In the genomic region with DNA sequence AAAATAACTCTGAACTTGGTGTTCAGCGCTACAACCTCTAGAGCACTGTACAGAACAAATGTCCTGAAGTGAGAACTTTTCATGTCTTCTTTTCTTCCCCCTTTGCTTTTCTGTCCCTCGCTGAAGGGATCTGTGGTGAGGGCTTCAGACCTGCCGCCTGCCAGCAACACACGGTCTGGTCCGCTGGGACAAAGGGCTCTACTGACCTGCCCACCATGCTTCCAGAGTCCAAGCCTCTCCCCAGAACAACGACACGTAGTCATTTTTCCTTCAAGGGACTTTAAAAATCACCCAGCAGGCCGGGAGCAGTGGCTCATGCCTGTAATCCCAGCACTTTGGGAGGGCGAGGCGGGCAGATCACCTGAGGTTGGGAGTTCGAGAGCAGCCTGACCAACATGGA, we compare ENCODE assay signal across 20 cellular contexts.
DNase-seq lines count a peak whose midpoint lies in the region; ATAC-seq, FAIRE-seq and TF ChIP-seq lines count a peak whose summit lies in the region.
"Had no signal": no experiment of that assay in that cellular context is flagged by ENCODE, and none has a peak within 500 bp of the region (broad histone marks: within the 10 kb centered on the region; RNA-seq: fewer than 3 reads in every experiment).

No MANE protein-coding gene starts in this region.

- H2BK120ac ChIP-seq in H1 (replicated peaks; ENCODE audit: low read depth, low read length) = no peak overlapping the region

- no peak for TF ChIP-seq EP300 in H1 (IDR thresholded peaks at IDR 0.05; ENCODE audit: borderline replicate concordance in 1 of 2, low read depth in 2 of 2, low read length in 2 of 2)

- no peaks in the 10 kb centered on the region for H3K9me3 Mint-ChIP-seq in type B pancreatic cell
- H3K9me3 Mint-ChIP-seq: activated CD4-positive, alpha-beta T cell treated with anti-CD3 and anti-CD28 coated beads, Interleukin-2, amount 10 ng/mL, durations not matched to agents 7 days and 5 days; memory B cell; T-cell had no signal

- H3K14ac ChIP-seq in H1 (ENCODE audit: insufficient read length) = no peak overlapping the region

- ATAC-seq in GM18498 (IDR thresholded peaks at IDR 0.05; ENCODE audit: unreplicated experiment) (no peak), body of pancreas (no peak)
- ATAC-seq: T-cell had no signal

- H4K20me1 ChIP-seq in H1 (replicated peaks in 1 of 2; ENCODE audit: control insufficient read depth in 1 of 2, insufficient read depth in 2 of 2, low read length in 2 of 2) = no peaks in the 10 kb centered on the region

- DNase-seq in cardiac muscle cell (ENCODE audit: low read depth in 1 of 2, low spot score in 1 of 2) (no peak), right atrium auricular region (ENCODE audit: low spot score) (no peak), H1 (ENCODE audit: low read depth in 1 of 2, low spot score in 2 of 2) (no peak), type B pancreatic cell (ENCODE audit: extremely low spot score, unreplicated experiment) (no peak), HuH-7.5 (ENCODE audit: low spot score) (no peak), body of pancreas (no peak)
- DNase-seq: activated CD4-positive, alpha-beta T cell treated with anti-CD3 and anti-CD28 coated beads, Interleukin-2, amount 10 ng/mL, durations not matched to agents 7 days and 5 days; activated CD8-positive, alpha-beta memory T cell treated with anti-CD3 and anti-CD28 coated beads, Interleukin-2, amount 50 U/mL, for 48 hours; activated gamma-delta T cell; adrenal gland; Calu3; kidney; NCI-H1105 treated with DMSO at 0.1 percent for 48 hours; NCI-H524; T-cell had no signal

- no peak overlapping the region; a peak in 2 of 7 replicates for H3K9ac ChIP-seq in H1 (replicated peaks in 1 of 4; ENCODE audit: extremely low read depth in 1 of 4, low read depth in 3 of 4, low read length in 3 of 4)

- H3K4me1 ChIP-seq in cardiac muscle cell (ENCODE audit: low read depth) (peaks cover 16% of the 10 kb centered on the region), right atrium auricular region (peaks cover 0 to 6% of the 10 kb centered on the region in 2 donors), H1 (replicated peaks in 1 of 4; ENCODE audit: control insufficient read depth in 3 of 4, insufficient read depth in 4 of 4, low read length in 3 of 4) (no peaks in the 10 kb centered on the region), muscle layer of duodenum (ENCODE audit: control insufficient read depth in 1 of 2, insufficient read depth in 2 of 2, low read length in 2 of 2) (peaks cover 0 to 5% of the 10 kb centered on the region in 2 donors), body of pancreas (no peaks in the 10 kb centered on the region)
- H3K4me1 ChIP-seq: adrenal gland, vagina had no signal

- H3K27ac Mint-ChIP-seq in type B pancreatic cell = peak overlapping the region; percentile 31
- H3K27ac Mint-ChIP-seq: activated CD4-positive, alpha-beta T cell treated with anti-CD3 and anti-CD28 coated beads, Interleukin-2, amount 10 ng/mL, durations not matched to agents 7 days and 5 days; memory B cell; T-cell had no signal

- H2BK20ac ChIP-seq in H1 (ENCODE audit: low read length) = no peak overlapping the region

- TF ChIP-seq CTCF in cardiac muscle cell (IDR thresholded peaks at IDR 0.05; ENCODE audit: low read depth, low read length) (no peak), right atrium auricular region (IDR thresholded peaks at IDR 0.05) (no peak), H1 (IDR thresholded peaks at IDR 0.05; ENCODE audit: control extremely low read depth in 1 of 3, insufficient read depth in 1 of 3, low read depth in 1 of 3, low read length in 3 of 3) (no peak), type B pancreatic cell (conservative IDR thresholded peaks at IDR 0.05) (no peak), body of pancreas (IDR thresholded peaks at IDR 0.05) (no peak)

- H4K91ac ChIP-seq in H1 (replicated peaks; ENCODE audit: insufficient read length, low read length) = no peak overlapping the region

- CTCF ChIA-PET in H1 (lab: Charles Lee; ENCODE audit: partially characterized antibody) = interaction anchor here (0.6 to 1.2 kb wide), 2 partner anchors 10 to 331 kb away, joined by 3 read pairs; no protein-coding TSS in a partner anchor

- H3K18ac ChIP-seq in H1 (ENCODE audit: extremely low read depth, low read length) = no peak overlapping the region

- H3K23ac ChIP-seq in H1 (ENCODE audit: insufficient read length) = no peak overlapping the region

- no peak overlapping the region for H4K8ac ChIP-seq in H1 (ENCODE audit: extremely low read depth, insufficient read depth, low read length)

- H3K23me2 ChIP-seq in H1 (ENCODE audit: low read depth, low read length) = 0 out of 2 replicates have a peak, but pooled peaks cover 2% of the 10 kb centered on the region

- H4K5ac ChIP-seq in H1 (ENCODE audit: insufficient read length, low read depth, low read length) = no peak overlapping the region

- peak overlapping the region; percentile 42 for H3K4me3 Mint-ChIP-seq in type B pancreatic cell
- H3K4me3 Mint-ChIP-seq: activated CD4-positive, alpha-beta T cell treated with anti-CD3 and anti-CD28 coated beads, Interleukin-2, amount 10 ng/mL, durations not matched to agents 7 days and 5 days; memory B cell; T-cell had no signal

- 88% methylated on average over 11 of the region's 11 CpGs; no CpG with 5 or more reads in 1 of the 2 experiments for WGBS in H1 (ENCODE audit: extremely low coverage in 1 of 2, insufficient coverage in 1 of 2, insufficient read length in 1 of 2, insufficient replicate concordance in 2 of 2, low coverage in 1 of 2, low lambda C conversion rate in 2 of 2, missing lambda C conversion rate in 1 of 2), 2 experiments
- 92% methylated on average over 7 to 11 of the region's 11 CpGs for WGBS in body of pancreas, 2 donors

- H3K4me1 Mint-ChIP-seq in type B pancreatic cell (ENCODE audit: unreplicated experiment) = peaks cover 14% of the 10 kb centered on the region
- H3K4me1 Mint-ChIP-seq: activated CD4-positive, alpha-beta T cell treated with anti-CD3 and anti-CD28 coated beads, Interleukin-2, amount 10 ng/mL, durations not matched to agents 7 days and 5 days; T-cell had no signal

- H3K56ac ChIP-seq in H1 (replicated peaks; ENCODE audit: insufficient read length, low read depth, low read length) = no peak overlapping the region

- H3K79me1 ChIP-seq in H1 (ENCODE audit: low read depth, low read length) = no peaks in the 10 kb centered on the region

- H3K9me3 ChIP-seq in cardiac muscle cell (ENCODE audit: low read depth) (no peaks in the 10 kb centered on the region), right atrium auricular region (no peaks in the 10 kb centered on the region), H1 (ENCODE audit: insufficient read depth in 2 of 2, low read depth in 1 of 2, low read length in 1 of 2) (no peaks in the 10 kb centered on the region), muscle layer of duodenum (ENCODE audit: control insufficient read depth in 1 of 2, low read length in 2 of 2) (no peaks in the 10 kb centered on the region), body of pancreas (no peaks in the 10 kb centered on the region)
- H3K9me3 ChIP-seq: vagina had no signal

- H2BK12ac ChIP-seq in H1 (ENCODE audit: low read depth, low read length) = 0 out of 2 replicates have a peak overlapping the region, but pooled peaks have one; percentile 39

- H3K27me3 ChIP-seq in cardiac muscle cell (no peaks in the 10 kb centered on the region), right atrium auricular region (no peaks in the 10 kb centered on the region), H1 (replicated peaks in 1 of 4; ENCODE audit: control insufficient read depth in 3 of 4, extremely low read depth in 1 of 4, insufficient read depth in 3 of 4, low read length in 3 of 4) (no peaks in the 10 kb centered on the region), muscle layer of duodenum (ENCODE audit: low read depth, low read length) (no peaks in the 10 kb centered on the region), body of pancreas (no peaks in the 10 kb centered on the region)
- H3K27me3 ChIP-seq: adrenal gland, vagina had no signal

- no peak overlapping the region for H2BK5ac ChIP-seq in H1 (ENCODE audit: low read depth, low read length)

- H3K4me2 ChIP-seq in H1 (ENCODE audit: insufficient read depth in 1 of 2, low read depth in 2 of 2, low read length in 2 of 2) = no peak overlapping the region

- no peaks in the 10 kb centered on the region for H3K36me3 ChIP-seq in cardiac muscle cell
- H3K36me3 ChIP-seq in right atrium auricular region = no peaks in the 10 kb centered on the region
- no peaks in the 10 kb centered on the region for H3K36me3 ChIP-seq in H1 (ENCODE audit: control insufficient read depth in 2 of 4, insufficient read depth in 4 of 4, low read length in 3 of 4)
- no peaks in the 10 kb centered on the region for H3K36me3 ChIP-seq in muscle layer of duodenum (ENCODE audit: control insufficient read depth in 1 of 2, insufficient read depth in 2 of 2, low read length in 2 of 2)
- H3K36me3 ChIP-seq in body of pancreas (replicated peaks in 1 of 2; ENCODE audit: insufficient read depth in 1 of 2, low read depth in 2 of 2) = no peaks in the 10 kb centered on the region
- H3K36me3 ChIP-seq: adrenal gland, vagina had no signal

- no peak for FAIRE-seq in H1 (lab: Jason Lieb, UNC)
- FAIRE-seq: kidney had no signal

- no peak overlapping the region for H3K4ac ChIP-seq in H1 (replicated peaks; ENCODE audit: insufficient read length, low read depth, low read length)

- no peaks in the 10 kb centered on the region for H3K36me3 Mint-ChIP-seq in type B pancreatic cell
- H3K36me3 Mint-ChIP-seq: T-cell had no signal

- no peaks in the 10 kb centered on the region for H3K27me3 Mint-ChIP-seq in type B pancreatic cell

- no peak overlapping the region for H2AFZ ChIP-seq in H1 (ENCODE audit: low read length)

- no peak overlapping the region for H3K4me3 ChIP-seq in cardiac muscle cell
- H3K4me3 ChIP-seq in right atrium auricular region = peak overlapping the region in 1 of 2 donors; percentile 8
- no peak overlapping the region for H3K4me3 ChIP-seq in H1 (ENCODE audit: extremely low read depth in 1 of 4, insufficient read depth in 2 of 4, low read depth in 3 of 4, low read length in 4 of 4)
- no peak overlapping the region for H3K4me3 ChIP-seq in muscle layer of duodenum (ENCODE audit: low read depth in 1 of 2, low read length in 2 of 2)
- no peak overlapping the region for H3K4me3 ChIP-seq in body of pancreas
- H3K4me3 ChIP-seq: adrenal gland, skin epidermis, vagina had no signal

- H2BK15ac ChIP-seq in H1 (ENCODE audit: low read length) = no peak overlapping the region

- POLR2A ChIA-PET in H1 (lab: Charles Lee; ENCODE audit: partially characterized antibody) = no interaction called here

- no peak overlapping the region for H2AK5ac ChIP-seq in H1 (ENCODE audit: low read depth, low read length)

- H3K79me2 ChIP-seq in H1 (ENCODE audit: control insufficient read depth in 1 of 2, insufficient read depth in 2 of 2, low read length in 2 of 2) = no peaks in the 10 kb centered on the region

- TF ChIP-seq POLR2A in H1 (IDR thresholded peaks at IDR 0.05; ENCODE audit: control extremely low read depth in 1 of 2, low read depth in 2 of 2, low read length in 2 of 2) (no peak), body of pancreas (IDR thresholded peaks at IDR 0.05) (no peak)

- TF ChIP-seq RAD21 in H1 (IDR thresholded peaks at IDR 0.05 in 1 of 2, conservative IDR thresholded peaks at IDR 0.05 in 1 of 2; ENCODE audit: low read depth in 2 of 2, low read length in 2 of 2) = no peak

- H3K27ac ChIP-seq in cardiac muscle cell = peak overlapping the region; percentile 35
- peak overlapping the region in 1 of 2 donors; percentile 8 for H3K27ac ChIP-seq in right atrium auricular region
- H3K27ac ChIP-seq in H1 (ENCODE audit: low read depth, low read length) = no peak overlapping the region
- H3K27ac ChIP-seq in muscle layer of duodenum (ENCODE audit: low read length) = peak overlapping the region; percentile 45
- H3K27ac ChIP-seq in body of pancreas = no peak overlapping the region
- H3K27ac ChIP-seq: adrenal gland, vagina had no signal

- intact Hi-C loops in body of pancreas (cut with DNase I) = no loop called here

Comparison
In these comparisons a context has a peak if more than half of its experiments do, and no peak if none do; other contexts are left out.
1. H3K27ac ChIP-seq: peak in cardiac muscle cell (single experiment) and muscle layer of duodenum (single experiment); none in H1 (single experiment) and body of pancreas (0 of 4).